Comparison of ENCODE assay signal across 21 cellular contexts in the genomic region with DNA sequence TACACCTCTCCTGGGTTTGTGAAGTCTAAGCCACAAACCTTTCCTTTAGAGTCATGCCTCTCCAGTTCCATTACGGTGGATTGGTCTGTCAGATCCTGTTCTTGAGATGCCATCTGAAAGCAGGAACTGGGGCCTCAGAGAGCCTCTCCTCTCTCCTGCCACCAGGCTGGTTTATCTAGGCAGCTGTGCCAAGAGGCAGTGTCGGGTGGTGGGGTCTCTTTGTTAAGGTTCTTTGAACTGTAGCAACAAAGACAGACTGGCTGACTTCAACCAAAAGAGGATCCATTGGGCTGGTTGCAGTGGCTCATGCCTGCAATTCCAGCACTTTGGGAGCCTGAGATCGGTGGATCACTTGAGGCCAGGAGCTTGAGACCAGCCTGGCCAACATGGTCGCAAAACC.
DNase-seq lines count a peak whose midpoint lies in the region; ATAC-seq, FAIRE-seq and TF ChIP-seq lines count a peak whose summit lies in the region.
"Had no signal": no experiment of that assay in that cellular context is flagged by ENCODE, and none has a peak within 500 bp of the region (broad histone marks: within the 10 kb centered on the region; RNA-seq: fewer than 3 reads in every experiment).

No MANE protein-coding gene starts in this region.

- peak overlapping the region; percentile 50; the same call in 1 of the 2 replicates for H3K56ac ChIP-seq in IMR-90 (ENCODE audit: extremely low read depth, insufficient read depth, low read length)

- no peaks in the 10 kb centered on the region for H3K9me2 ChIP-seq in OCI-LY7 (ENCODE audit: insufficient read depth, low read length)

- peak overlapping the region; percentile 94 for H2BK20ac ChIP-seq in IMR-90 (ENCODE audit: low read depth, low read length)

- H3K9me3 ChIP-seq in IMR-90 (ENCODE audit: control insufficient read depth, insufficient read depth, low read length) (no peaks in the 10 kb centered on the region), GM12878 (replicated peaks; ENCODE audit: control insufficient read depth, insufficient read depth, low read length) (no peaks in the 10 kb centered on the region), lower lobe of right lung (no peaks in the 10 kb centered on the region), suprapubic skin (no peaks in the 10 kb centered on the region), OCI-LY7 (ENCODE audit: low read length) (no peaks in the 10 kb centered on the region)
- H3K9me3 ChIP-seq: adrenal gland, Caco-2 had no signal

- dilution Hi-C loops in IMR-90 (cut with HindIII; ENCODE audit: low sequenced_read_pairs, unreplicated experiment) = no loop called here

- no CpG with 5 or more reads among the region's 4 CpGs for WGBS in IMR-90 (ENCODE audit: extremely low coverage in 2 of 2, insufficient read length in 1 of 2), 2 experiments
- WGBS in GM12878 (ENCODE audit: insufficient coverage, insufficient replicate concordance, low lambda C conversion rate, missing lambda C conversion rate) = 99% methylated on average over 4 of the region's 4 CpGs
- 86% methylated on average over 3 of the region's 4 CpGs for whole genome bisulfite sequencing in suprapubic skin

- H2BK15ac ChIP-seq in IMR-90 (ENCODE audit: low read depth, low read length) = peak overlapping the region; percentile 91; the same call in 2 of the 3 replicates

- POLR2A ChIA-PET in IMR-90 (lab: Charles Lee; ENCODE audit: unreplicated experiment) (no interaction called here), GM12878 (lab: Charles Lee) (interaction anchor here (0.5 to 11.1 kb wide), 5 partner anchors 8 to 217 kb away, joined by 3 to 270 read pairs (median 5); no protein-coding TSS in a partner anchor), OCI-LY7 (lab: Charles Lee) (no interaction called here)

- no peak for FAIRE-seq in GM12878 (lab: Jason Lieb, UNC)
- FAIRE-seq: islet of Langerhans had no signal

- H3K4me2 ChIP-seq in IMR-90 (ENCODE audit: low read depth, low read length) = no peak overlapping the region
- no peak overlapping the region for H3K4me2 ChIP-seq in GM12878 (ENCODE audit: control insufficient read depth, insufficient read depth)
- no peak overlapping the region for H3K4me2 ChIP-seq in OCI-LY7 (ENCODE audit: low read length)

- H3K27ac ChIP-seq in IMR-90 (ENCODE audit: insufficient read depth, low read length) = peak overlapping the region; percentile 94; the same call in 1 of the 2 replicates
- H3K27ac ChIP-seq in GM12878 (ENCODE audit: control insufficient read depth, insufficient read depth) = no peak overlapping the region
- no peak overlapping the region for H3K27ac ChIP-seq in lower lobe of right lung
- peak overlapping the region; percentile 92 for H3K27ac ChIP-seq in suprapubic skin
- no peak overlapping the region for H3K27ac ChIP-seq in OCI-LY7 (ENCODE audit: low read depth, low read length, poor library complexity, severe bottlenecking)

- H4K8ac ChIP-seq in IMR-90 (ENCODE audit: low read depth in 2 of 2, low read length in 2 of 2) = peak overlapping the region; percentile 75 to 88; a peak in 3 of 4 replicates

- no peak for TF ChIP-seq POLR2A in IMR-90 (IDR thresholded peaks at IDR 0.05; ENCODE audit: low read depth, low read length)
- no peak for TF ChIP-seq POLR2A in GM12878 (IDR thresholded peaks at IDR 0.05; ENCODE audit: low read depth, low read length)
- no peak for TF ChIP-seq POLR2A in suprapubic skin (IDR thresholded peaks at IDR 0.05)

- H2AFZ ChIP-seq in IMR-90 (replicated peaks; ENCODE audit: low read length, poor library complexity) = no peak overlapping the region
- H2AFZ ChIP-seq in GM12878 (ENCODE audit: control insufficient read depth, low read depth, low read length) = no peak overlapping the region
- H2AFZ ChIP-seq in OCI-LY7 (ENCODE audit: low read length) = no peak overlapping the region

- no peaks in the 10 kb centered on the region for H3K27me3 ChIP-seq in IMR-90 (ENCODE audit: control insufficient read depth, insufficient read depth, low read length)
- H3K27me3 ChIP-seq in GM12878 (replicated peaks in 1 of 2; ENCODE audit: control insufficient read depth in 2 of 2, insufficient read depth in 2 of 2, low read length in 1 of 2) = no peaks in the 10 kb centered on the region
- no peaks in the 10 kb centered on the region for H3K27me3 ChIP-seq in lower lobe of right lung (ENCODE audit: low read depth)
- H3K27me3 ChIP-seq in suprapubic skin = no peaks in the 10 kb centered on the region
- no peaks in the 10 kb centered on the region for H3K27me3 ChIP-seq in H7 (ENCODE audit: control insufficient read depth, insufficient read depth, low read length)
- H3K27me3 ChIP-seq: adrenal gland had no signal

- H3K9ac ChIP-seq in IMR-90 (ENCODE audit: low read depth, low read length) (no peak overlapping the region), GM12878 (ENCODE audit: control insufficient read depth, insufficient read depth, low read length) (no peak overlapping the region)

- TF ChIP-seq CTCF in IMR-90 (conservative IDR thresholded peaks at IDR 0.05; ENCODE audit: low read depth, low read length) (no peak), GM12878 (IDR thresholded peaks at IDR 0.05 in 2 of 3, conservative IDR thresholded peaks at IDR 0.05 in 1 of 3; ENCODE audit: control insufficient read depth in 2 of 3, extremely low read depth in 1 of 3, insufficient read depth in 1 of 3, low read depth in 3 of 3, low read length in 3 of 3) (no peak), lower lobe of right lung (IDR thresholded peaks at IDR 0.05) (no peak), suprapubic skin (IDR thresholded peaks at IDR 0.05) (no peak), OCI-LY7 (conservative IDR thresholded peaks at IDR 0.05; ENCODE audit: low read length) (no peak)

- peak overlapping the region; percentile 43 for H2AK9ac ChIP-seq in IMR-90 (replicated peaks; ENCODE audit: low read depth, low read length, poor library complexity)

- H3K4me3 ChIP-seq in IMR-90 (ENCODE audit: insufficient read depth, low read depth, low read length) (no peak overlapping the region), GM12878 (no peak overlapping the region), lower lobe of right lung (no peak overlapping the region), suprapubic skin (no peak overlapping the region), H7 (ENCODE audit: insufficient read depth, low read depth, low read length) (no peak overlapping the region), OCI-LY7 (ENCODE audit: low read depth, low read length, poor library complexity, severe bottlenecking) (no peak overlapping the region)
- H3K4me3 ChIP-seq: adrenal gland had no signal

- peak overlapping the region; percentile 88 for H4K5ac ChIP-seq in IMR-90 (ENCODE audit: low read depth, low read length)

- TF ChIP-seq EP300 in GM12878 (IDR thresholded peaks at IDR 0.05; ENCODE audit: borderline replicate concordance in 1 of 2, control insufficient read depth in 1 of 2, low read depth in 2 of 2, low read length in 2 of 2) (no peak), suprapubic skin (IDR thresholded peaks at IDR 0.05) (no peak)

- RAD21 ChIA-PET in GM12878 (lab: Charles Lee; ENCODE audit: unreplicated experiment) = interaction anchor here (7.7 to 17.4 kb wide), 2 partner anchors 10 to 20 kb away, joined by 101 to 515 read pairs; no protein-coding TSS in a partner anchor

- H3K36me3 ChIP-seq in IMR-90 (ENCODE audit: control insufficient read depth, insufficient read depth, low read length) (no peaks in the 10 kb centered on the region), GM12878 (ENCODE audit: control insufficient read depth in 2 of 2, insufficient read depth in 2 of 2, low read length in 1 of 2) (no peaks in the 10 kb centered on the region), lower lobe of right lung (no peaks in the 10 kb centered on the region), suprapubic skin (no peaks in the 10 kb centered on the region), H7 (replicated peaks; ENCODE audit: control insufficient read depth, insufficient read depth, low read length) (no peaks in the 10 kb centered on the region), OCI-LY7 (ENCODE audit: insufficient read depth, low read length) (no peaks in the 10 kb centered on the region)
- H3K36me3 ChIP-seq: adrenal gland had no signal

- peak overlapping the region; percentile 97 for H3K18ac ChIP-seq in IMR-90 (ENCODE audit: low read depth, low read length)

- H3K79me2 ChIP-seq in GM12878 (ENCODE audit: control insufficient read depth, insufficient read depth, low read length) = no peaks in the 10 kb centered on the region
- H3K79me2 ChIP-seq in OCI-LY7 (ENCODE audit: insufficient read depth, low read depth, low read length) = no peaks in the 10 kb centered on the region

- no peak for TF ChIP-seq RAD21 in IMR-90 (IDR thresholded peaks at IDR 0.05; ENCODE audit: low read length)
- no peak for TF ChIP-seq RAD21 in GM12878 (IDR thresholded peaks at IDR 0.05; ENCODE audit: insufficient read depth, low read depth, low read length)

- peak overlapping the region; percentile 67 for H3K23ac ChIP-seq in IMR-90 (ENCODE audit: low read depth, low read length)

- in situ Hi-C loops in IMR-90 (cut with MboI; ENCODE audit: low sequenced_read_pairs) (loop anchor here (5.0 kb wide), 1 partner anchor 66 kb away; a partner anchor contains a TSS), GM12878 (cut with MboI) (no loop called here)

- no peak for ATAC-seq in IMR-90 (ENCODE audit: low read depth)
- no peak for ATAC-seq in GM12878
- no peak for ATAC-seq in lower lobe of right lung
- ATAC-seq: naive thymus-derived CD4-positive, alpha-beta T cell; T-cell had no signal

- SMC1A ChIA-PET in GM12878 (lab: Charles Lee; ENCODE audit: uncharacterized antibody, unreplicated experiment) = interaction anchor here (0.7 to 28.2 kb wide), 8 partner anchors 9 to 267 kb away, joined by 3 to 812 read pairs (median 6); no protein-coding TSS in a partner anchor

- BruUV-seq in IMR-90 (replicated peaks; lab: Mats Ljungman, UMichigan) (no TSS peak), GM12878 (replicated peaks; lab: Mats Ljungman, UMichigan) (no TSS peak), OCI-LY7 (replicated peaks; lab: Mats Ljungman, UMichigan) (no TSS peak)

- peak overlapping the region; percentile 19 for H2BK5ac ChIP-seq in IMR-90 (ENCODE audit: low read depth, low read length, poor library complexity, severe bottlenecking)

- peak overlapping the region; percentile 94 for H2AK5ac ChIP-seq in IMR-90 (ENCODE audit: low read depth, low read length)

- no peaks in the 10 kb centered on the region; a peak in 1 of 4 replicates for H3K79me1 ChIP-seq in IMR-90 (ENCODE audit: low read depth in 1 of 2, low read length in 2 of 2)

- intact Hi-C loops in IMR-90 (cut with micrococcal nuclease) (no loop called here), GM12878 (cut with micrococcal nuclease; ENCODE audit: unreplicated experiment) (no loop called here), lower lobe of right lung (cut with DNase I) (no loop called here), OCI-LY7 (cut with micrococcal nuclease; ENCODE audit: unreplicated experiment) (no loop called here)

- H4K20me1 ChIP-seq in IMR-90 (ENCODE audit: insufficient read depth, low read length) = no peaks in the 10 kb centered on the region
- no peaks in the 10 kb centered on the region for H4K20me1 ChIP-seq in GM12878 (ENCODE audit: control insufficient read depth, insufficient read depth)
- H4K20me1 ChIP-seq in OCI-LY7 (ENCODE audit: insufficient read depth, low read length) = no peaks in the 10 kb centered on the region

- DNase-seq in IMR-90 (no peak), GM12878 (ENCODE audit: low read depth, low spot score) (no peak), lower lobe of right lung (peak; percentile 17), suprapubic skin (ENCODE audit: low spot score in 2 of 2) (no peak), H7 (no peak), OCI-LY7 (ENCODE audit: low spot score) (no peak)
- DNase-seq in activated naive CD4-positive, alpha-beta T cell treated with anti-CD3 and anti-CD28 coated beads, Interleukin-2, amount 50 U/mL, for 16 hours = no peak
- DNase-seq: activated CD4-positive, alpha-beta T cell treated with anti-CD3 and anti-CD28 coated beads, Interleukin-2, amount 10 ng/mL, durations not matched to agents 7 days and 5 days; activated CD8-positive, alpha-beta memory T cell treated with anti-CD3 and anti-CD28 coated beads, Interleukin-2, amount 50 U/mL, for 4 hours; activated effector memory CD4-positive, alpha-beta T cell treated with Interleukin-2 at 50 U/mL for 16 hours; adrenal gland; Caco-2; central memory CD4-positive, alpha-beta T cell; effector CD4-positive, alpha-beta T cell; KG1; naive thymus-derived CD4-positive, alpha-beta T cell; NCI-H2081; stimulated activated CD4-positive, alpha-beta T cell treated with anti-CD3 and anti-CD28 coated beads, Interleukin-12 subunit alpha, Interleukin-12 subunit beta, amount 100 ng/mL, for 4 hours; stimulated activated CD8-positive, alpha-beta memory T cell treated with anti-CD3 and anti-CD28 coated beads, Interleukin-4, amount 100 ng/mL, for 48 hours; T-cell had no signal

- H3K4me1 ChIP-seq in IMR-90 (ENCODE audit: control insufficient read depth, insufficient read depth, low read length) (peaks cover 37% of the 10 kb centered on the region), GM12878 (ENCODE audit: control insufficient read depth, insufficient read depth, low read length) (peaks cover 22% of the 10 kb centered on the region), lower lobe of right lung (peaks cover 47% of the 10 kb centered on the region), suprapubic skin (peaks cover 44% of the 10 kb centered on the region), OCI-LY7 (ENCODE audit: insufficient read depth, low read length, poor library complexity, severe bottlenecking) (no peaks in the 10 kb centered on the region)

- peaks cover 21% of the 10 kb centered on the region for H3K9me1 ChIP-seq in IMR-90 (ENCODE audit: insufficient read depth, low read length)

- H4K91ac ChIP-seq in IMR-90 (ENCODE audit: insufficient read depth, low read depth, low read length) = peak overlapping the region; percentile 93

- peak overlapping the region; percentile 98 for H2BK120ac ChIP-seq in IMR-90 (ENCODE audit: low read depth, low read length)

- H3K14ac ChIP-seq in IMR-90 (replicated peaks; ENCODE audit: low read depth, low read length) = peak overlapping the region; percentile 82

- CTCF ChIA-PET in IMR-90 (lab: Yijun Ruan, JAX) = no interaction called here
- CTCF ChIA-PET in GM12878 (lab: Yijun Ruan, JAX) = interaction anchor here (0.6 to 11.2 kb wide), 5 partner anchors 9 to 223 kb away, joined by 3 to 174 read pairs (median 15); no protein-coding TSS in a partner anchor
- CTCF ChIA-PET in OCI-LY7 (lab: Charles Lee; ENCODE audit: unreplicated experiment) = no interaction called here

- H3K4ac ChIP-seq in IMR-90 (ENCODE audit: low read depth, low read length) = peak overlapping the region; percentile 94

Comparison
In these comparisons a context has a peak if more than half of its experiments do, and no peak if none do; other contexts are left out.
1. H3K27ac ChIP-seq: peak in IMR-90 (single experiment) and suprapubic skin (single experiment); none in GM12878 (single experiment), lower lobe of right lung (single experiment) and OCI-LY7 (single experiment).